Comparison of ENCODE assay signal across 33 cellular contexts in the genomic region with DNA sequence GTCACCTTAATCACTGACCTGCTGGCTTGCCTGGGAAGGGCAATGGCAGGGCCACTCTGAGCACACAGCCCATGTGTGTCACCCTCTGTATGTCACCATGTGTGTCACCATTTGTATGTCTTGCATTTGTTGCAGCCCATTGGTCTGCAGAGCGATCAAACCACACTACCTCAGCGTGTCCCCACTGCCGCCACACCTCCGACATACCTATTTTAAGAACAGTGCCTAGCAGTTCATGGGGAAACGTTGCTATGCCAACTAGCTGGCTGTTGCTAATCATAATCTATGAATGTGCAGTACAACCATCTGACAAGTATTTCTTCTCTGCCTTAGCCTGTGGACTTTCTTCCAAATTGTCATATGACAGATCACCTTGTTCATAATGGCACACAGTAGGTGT. TPM values are rescaled to one million over a fixed set of nuclear protein-coding genes. Genes with fewer than 3 reads are reported as not detected.
"Had no signal": no experiment of that assay in that cellular context is flagged by ENCODE, and none has a peak within 500 bp of the region (broad histone marks: within the 10 kb centered on the region; RNA-seq: fewer than 3 reads in every experiment).

No MANE protein-coding gene starts in this region.

- H3K36me3 ChIP-seq: brain microvascular endothelial cell, gastroesophageal sphincter, lower lobe of right lung, neutrophil, sigmoid colon, thyroid gland, upper lobe of left lung, WERI-Rb-1 had no signal

- H3K4me2 ChIP-seq: smooth muscle cell had no signal

- H3K36me3 Mint-ChIP-seq: activated naive CD4-positive, alpha-beta T cell treated with anti-CD3 and anti-CD28 coated beads, Interleukin-2, amount 10 ng/mL, durations not matched to agents 7 days and 5 days; stimulated activated memory B cell treated with anti-CD40 and anti-IgM and Interleukin-4, amounts not matched to agents 10 μg/mL and 1 μg/mL and 100 μg/mL, for 72 hours had no signal

- H3K27me3 ChIP-seq: brain microvascular endothelial cell, thyroid gland, upper lobe of left lung had no signal

- DNase-seq: activated CD4-positive, alpha-beta memory T cell treated with anti-CD3 and anti-CD28 coated beads, Interleukin-2, amount 10 ng/mL, durations not matched to agents 7 days and 5 days; activated CD4-positive, alpha-beta T cell treated with anti-CD3 and anti-CD28 coated beads for 48 hours; activated CD8-positive, alpha-beta memory T cell treated with anti-CD3 and anti-CD28 coated beads, Interleukin-2, amount 50 U/mL, for 48 hours; activated gamma-delta T cell; activated naive CD4-positive, alpha-beta T cell treated with anti-CD3 and anti-CD28 coated beads, Interleukin-2, amount 10 ng/mL, durations not matched to agents 7 days and 5 days; activated T-cell treated with anti-CD3 and anti-CD28 coated beads, Interleukin-2, amount 50 U/mL, for 24 hours; amniotic stem cell; brain microvascular endothelial cell; hippocampal formation; kidney; left colon; lower lobe of right lung; mesenchymal stem cell; retina; sigmoid colon; stimulated activated CD4-positive, alpha-beta T cell treated with anti-CD3 and anti-CD28 coated beads, Interleukin-1b, Interleukin-23, amount 100 ng/mL, for 48 hours; stimulated activated CD4-positive, alpha-beta T cell treated with anti-CD3 and anti-CD28 coated beads, Interleukin-4, amount 100 ng/mL, for 4 hours; stimulated activated CD8-positive, alpha-beta memory T cell treated with anti-CD3 and anti-CD28 coated beads, Interleukin-4, amount 100 ng/mL, for 48 hours; stimulated activated naive CD8-positive, alpha-beta T cell treated with anti-CD3 and anti-CD28 coated beads, Interleukin-15, amount 100 ng/mL, for 72 hours; substantia nigra; T-helper 9 cell; thyroid gland; upper lobe of left lung; WERI-Rb-1 had no signal

- H3K4me1 Mint-ChIP-seq: activated CD4-positive, alpha-beta memory T cell treated with anti-CD3 and anti-CD28 coated beads, Interleukin-2, amount 10 ng/mL, durations not matched to agents 7 days and 5 days; activated naive CD4-positive, alpha-beta T cell treated with anti-CD3 and anti-CD28 coated beads, Interleukin-2, amount 10 ng/mL, durations not matched to agents 7 days and 5 days; stimulated activated memory B cell treated with anti-CD40 and anti-IgM and Interleukin-4, amounts not matched to agents 10 μg/mL and 1 μg/mL and 100 μg/mL, for 72 hours; stimulated activated naive CD8-positive, alpha-beta T cell treated with anti-CD3 and anti-CD28 coated beads, Interleukin-15, amount 100 ng/mL, for 72 hours had no signal

- H3K27ac ChIP-seq: brain microvascular endothelial cell, gastroesophageal sphincter, lower lobe of right lung, neutrophil, sigmoid colon, thyroid gland, upper lobe of left lung, WERI-Rb-1 had no signal

- ATAC-seq: activated CD4-positive, CD25-positive, alpha-beta regulatory T cell treated with anti-CD3 and anti-CD28 coated beads, Interleukin-2, amount 50 U/mL, for 24 hours; gastroesophageal sphincter; left colon; lower lobe of right lung; natural killer cell treated with Interleukin-12 subunit alpha and Interleukin-12 subunit beta and Interleukin-15 and Interleukin-18, amount 100 ng/mL, for 72 hours; stimulated activated memory B cell treated with anti-CD40 and anti-IgM and Interleukin-4, amounts not matched to agents 10 μg/mL and 1 μg/mL and 100 μg/mL, for 72 hours; stimulated activated naive CD8-positive, alpha-beta T cell treated with anti-CD3 and anti-CD28 coated beads, Interleukin-15, amount 100 ng/mL, for 72 hours had no signal

- H3K9me3 Mint-ChIP-seq: activated CD4-positive, alpha-beta memory T cell treated with anti-CD3 and anti-CD28 coated beads, Interleukin-2, amount 10 ng/mL, durations not matched to agents 7 days and 5 days; activated naive CD4-positive, alpha-beta T cell treated with anti-CD3 and anti-CD28 coated beads, Interleukin-2, amount 10 ng/mL, durations not matched to agents 7 days and 5 days; T-helper 1 cell treated with Interleukin-12 subunit alpha and Interleukin-12 subunit beta and Interleukin-4 antibody, amounts not matched to agents 30 μg/mL and 1 μg/mL, for 36 hours had no signal

- H3K4me3 Mint-ChIP-seq: activated CD4-positive, alpha-beta memory T cell treated with anti-CD3 and anti-CD28 coated beads, Interleukin-2, amount 10 ng/mL, durations not matched to agents 7 days and 5 days; activated naive CD4-positive, alpha-beta T cell treated with anti-CD3 and anti-CD28 coated beads, Interleukin-2, amount 10 ng/mL, durations not matched to agents 7 days and 5 days; activated T-cell treated with anti-CD3 and anti-CD28 coated beads, Interleukin-2, amount 50 U/mL, for 24 hours; natural killer cell treated with Interleukin-12 subunit alpha and Interleukin-12 subunit beta and Interleukin-15 and Interleukin-18, amount 100 ng/mL, for 72 hours; stimulated activated memory B cell treated with anti-CD40 and anti-IgM and Interleukin-4, amounts not matched to agents 10 μg/mL and 1 μg/mL and 100 μg/mL, for 72 hours; stimulated activated naive CD8-positive, alpha-beta T cell treated with anti-CD3 and anti-CD28 coated beads, Interleukin-15, amount 100 ng/mL, for 72 hours; T-helper 1 cell treated with Interleukin-12 subunit alpha and Interleukin-12 subunit beta and Interleukin-4 antibody, amounts not matched to agents 30 μg/mL and 1 μg/mL, for 36 hours had no signal

- H3K27ac Mint-ChIP-seq: activated CD4-positive, alpha-beta memory T cell treated with anti-CD3 and anti-CD28 coated beads, Interleukin-2, amount 10 ng/mL, durations not matched to agents 7 days and 5 days; activated naive CD4-positive, alpha-beta T cell treated with anti-CD3 and anti-CD28 coated beads, Interleukin-2, amount 10 ng/mL, durations not matched to agents 7 days and 5 days; activated T-cell treated with anti-CD3 and anti-CD28 coated beads, Interleukin-2, amount 50 U/mL, for 24 hours; natural killer cell treated with Interleukin-12 subunit alpha and Interleukin-12 subunit beta and Interleukin-15 and Interleukin-18, amount 100 ng/mL, for 72 hours; progenitor cell of endocrine pancreas; stimulated activated memory B cell treated with anti-CD40 and anti-IgM and Interleukin-4, amounts not matched to agents 10 μg/mL and 1 μg/mL and 100 μg/mL, for 72 hours; stimulated activated naive CD8-positive, alpha-beta T cell treated with anti-CD3 and anti-CD28 coated beads, Interleukin-15, amount 100 ng/mL, for 72 hours; T-helper 1 cell treated with Interleukin-12 subunit alpha and Interleukin-12 subunit beta and Interleukin-4 antibody, amounts not matched to agents 30 μg/mL and 1 μg/mL, for 36 hours had no signal

- H3K4me1 ChIP-seq: gastroesophageal sphincter, lower lobe of right lung, sigmoid colon, thyroid gland had no signal

- H3K4me3 ChIP-seq: gastroesophageal sphincter, lower lobe of right lung, sigmoid colon, smooth muscle cell, thyroid gland, upper lobe of left lung had no signal

- H3K9me3 ChIP-seq: neutrophil, thyroid gland, upper lobe of left lung had no signal

RNA-seq across cellular contexts. Expression of gene CRMP1, which starts 8.0 kb away (rescaled TPM):
- total RNA-seq: endothelial cell of umbilical vein; natural killer cell treated with Interleukin-12 subunit alpha and Interleukin-12 subunit beta and Interleukin-15 and Interleukin-18, amount 100 ng/mL, for 72 hours had no signal
